22 cellular contexts compared by ENCODE assay signal in the genomic region with DNA sequence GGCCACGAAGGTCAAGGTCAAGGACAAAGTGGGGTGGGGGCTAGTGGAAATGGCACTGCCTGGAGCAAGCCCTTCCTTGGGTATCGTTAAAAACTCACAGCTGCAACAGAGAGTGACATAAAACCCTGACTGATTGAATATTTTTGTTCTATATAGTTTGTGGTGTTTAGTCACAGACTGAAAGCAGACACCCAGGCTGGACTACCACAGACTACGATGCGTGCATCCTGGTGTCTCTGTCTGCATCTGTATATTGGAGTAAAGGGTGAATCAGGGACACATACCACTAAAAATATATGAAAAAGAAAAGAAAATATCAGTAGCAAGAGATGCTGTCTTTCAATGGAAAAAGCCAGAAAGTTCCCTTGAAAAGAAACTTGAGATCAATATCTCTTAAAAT.
"Had no signal": no experiment of that assay in that cellular context is flagged by ENCODE, and none has a peak within 500 bp of the region (broad histone marks: within the 10 kb centered on the region; RNA-seq: fewer than 3 reads in every experiment).

No MANE protein-coding gene starts in this region.

- H3K9me3 Mint-ChIP-seq: effector memory CD8-positive, alpha-beta T cell; mesothelial cell of epicardium; naive B cell; natural killer cell treated with Interleukin-12 subunit alpha and Interleukin-12 subunit beta and Interleukin-15 and Interleukin-18, amount 100 ng/mL, for 72 hours; neural crest cell had no signal

- DNase-seq: cortex of kidney; effector memory CD8-positive, alpha-beta T cell; erythroblast; esophagus squamous epithelium; foreskin melanocyte; glutamatergic neuron; heart right ventricle; hippocampal formation; left cardiac atrium; left lung; mesenchymal stem cell; mucosa of descending colon; naive B cell; pancreas; right lobe of liver; small intestine; stimulated activated naive CD4-positive, alpha-beta T cell; upper lobe of right lung; uterus had no signal

- H3K27me3 Mint-ChIP-seq: effector memory CD8-positive, alpha-beta T cell had no signal

- H3K36me3 Mint-ChIP-seq: mesothelial cell of epicardium; naive B cell; natural killer cell treated with Interleukin-12 subunit alpha and Interleukin-12 subunit beta and Interleukin-15 and Interleukin-18, amount 100 ng/mL, for 72 hours had no signal

- H3K27ac Mint-ChIP-seq: effector memory CD8-positive, alpha-beta T cell; mesothelial cell of epicardium; natural killer cell treated with Interleukin-12 subunit alpha and Interleukin-12 subunit beta and Interleukin-15 and Interleukin-18, amount 100 ng/mL, for 72 hours had no signal

- H3K4me3 Mint-ChIP-seq: effector memory CD8-positive, alpha-beta T cell; mesothelial cell of epicardium; naive B cell; natural killer cell treated with Interleukin-12 subunit alpha and Interleukin-12 subunit beta and Interleukin-15 and Interleukin-18, amount 100 ng/mL, for 72 hours; neural crest cell had no signal

- ATAC-seq: effector memory CD8-positive, alpha-beta T cell; heart right ventricle; left cardiac atrium; left lung; natural killer cell treated with Interleukin-12 subunit alpha and Interleukin-12 subunit beta and Interleukin-15 and Interleukin-18, amount 100 ng/mL, for 72 hours; pancreas; right lobe of liver; upper lobe of right lung had no signal

- H3K4me1 Mint-ChIP-seq: mesothelial cell of epicardium had no signal
